Comparison of ENCODE assay signal across 16 cellular contexts in the genomic region with DNA sequence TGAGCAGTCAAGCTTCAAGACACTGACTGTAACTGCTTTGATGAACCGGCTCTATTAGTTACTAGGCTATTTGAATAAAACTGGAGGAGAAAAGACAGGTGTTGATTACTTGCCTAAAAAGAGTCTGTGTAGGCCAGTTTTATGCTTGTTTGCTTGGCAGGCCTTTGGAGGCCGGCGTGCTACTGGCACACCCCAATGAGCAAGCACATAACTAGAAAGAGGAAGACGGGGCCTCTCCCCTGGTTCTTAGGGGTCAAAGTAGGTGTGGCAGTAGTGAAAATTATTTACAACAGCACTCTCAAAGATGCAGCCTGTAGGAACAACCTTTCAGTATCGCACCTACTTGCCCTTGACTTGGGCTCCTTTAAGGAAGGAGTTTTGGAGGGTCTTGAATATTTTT. TPM values are rescaled to one million over a fixed set of nuclear protein-coding genes. Genes with fewer than 3 reads are reported as not detected.
DNase-seq lines count a peak whose midpoint lies in the region; ATAC-seq and TF ChIP-seq lines count a peak whose summit lies in the region.
"Had no signal": no experiment of that assay in that cellular context is flagged by ENCODE, and none has a peak within 500 bp of the region (broad histone marks: within the 10 kb centered on the region; RNA-seq: fewer than 3 reads in every experiment).

No MANE protein-coding gene starts in this region.

- intact Hi-C loops in transverse colon (cut with DNase I; ENCODE audit: low total_unique reads), result no loop called here

- TF ChIP-seq EP300 in transverse colon (IDR thresholded peaks at IDR 0.05; ENCODE audit: low read depth), result no peak

- H3K27me3 ChIP-seq in transverse colon, result no peaks in the 10 kb centered on the region
- H3K27me3 ChIP-seq: testis had no signal

- H3K4me3 ChIP-seq in transverse colon, result no peak overlapping the region
- H3K4me3 ChIP-seq: A549, lung, testis had no signal

- H3K9me3 ChIP-seq in T-helper 17 cell (ENCODE audit: control insufficient read depth, low read length, poor library complexity, severe bottlenecking) (no peaks in the 10 kb centered on the region), transverse colon (no peaks in the 10 kb centered on the region)
- H3K9me3 ChIP-seq: A549, testis had no signal

- H3K27ac ChIP-seq in transverse colon, result peak overlapping the region; percentile 38 to 69 (median 61)
- H3K27ac ChIP-seq: A549 had no signal

- TF ChIP-seq POLR2A in transverse colon (IDR thresholded peaks at IDR 0.05), result no peak

- ATAC-seq in T-helper 17 cell (no peak), GM21390 (IDR thresholded peaks at IDR 0.05; ENCODE audit: unreplicated experiment) (no peak)
- ATAC-seq: A549, HepG2, T-cell had no signal

- H3K9me3 Mint-ChIP-seq in activated naive CD4-positive, alpha-beta T cell treated with anti-CD3 and anti-CD28 coated beads, Interleukin-2, amount 10 ng/mL, durations not matched to agents 7 days and 5 days, result no peaks in the 10 kb centered on the region
- H3K9me3 Mint-ChIP-seq: T-cell had no signal

- DNase-seq in activated naive CD4-positive, alpha-beta T cell treated with anti-CD3 and anti-CD28 coated beads, Interleukin-2, amount 10 ng/mL, durations not matched to agents 7 days and 5 days, result no peak
- DNase-seq in activated naive CD4-positive, alpha-beta T cell (lab: John Stamatoyannopoulos, UW), result no peak
- DNase-seq in T-helper 17 cell, result no peak
- peak; percentile 77 for DNase-seq in germinal center (ENCODE audit: low spot score)
- DNase-seq in transverse colon, result peak; percentile 69
- DNase-seq in NCI-H774 (lab: John Stamatoyannopoulos, UW), result no peak
- DNase-seq in stimulated activated CD4-positive, alpha-beta T cell treated with anti-CD3 and anti-CD28 coated beads, Interleukin-15, amount 100 ng/mL, for 24 hours, result no peak
- DNase-seq: COR-L47, NCI-H1417, NCI-H446 had no signal

- peaks cover 19% of the 10 kb centered on the region for H3K4me1 Mint-ChIP-seq in activated naive CD4-positive, alpha-beta T cell treated with anti-CD3 and anti-CD28 coated beads, Interleukin-2, amount 10 ng/mL, durations not matched to agents 7 days and 5 days
- peaks cover 16% of the 10 kb centered on the region for H3K4me1 Mint-ChIP-seq in T-helper 17 cell

- peaks cover 0 to 38% (median 22%) of the 10 kb centered on the region in 4 donors for H3K4me1 ChIP-seq in transverse colon

- H3K27me3 Mint-ChIP-seq in activated naive CD4-positive, alpha-beta T cell treated with anti-CD3 and anti-CD28 coated beads, Interleukin-2, amount 10 ng/mL, durations not matched to agents 7 days and 5 days, result peaks cover 16% of the 10 kb centered on the region
- H3K27me3 Mint-ChIP-seq in T-helper 17 cell, result no peaks in the 10 kb centered on the region
- H3K27me3 Mint-ChIP-seq: T-cell had no signal

- no peak for TF ChIP-seq CTCF in transverse colon (IDR thresholded peaks at IDR 0.05)

- 47 to 57% methylated on average over 2 to 5 of the region's 5 CpGs for WGBS in transverse colon (ENCODE audit: low coverage in 1 of 2), 2 donors

- H3K4me3 Mint-ChIP-seq in activated naive CD4-positive, alpha-beta T cell treated with anti-CD3 and anti-CD28 coated beads, Interleukin-2, amount 10 ng/mL, durations not matched to agents 7 days and 5 days, result peak overlapping the region; percentile 10
- H3K4me3 Mint-ChIP-seq in T-helper 17 cell, result no peak overlapping the region

- no peak overlapping the region for H3K27ac Mint-ChIP-seq in activated naive CD4-positive, alpha-beta T cell treated with anti-CD3 and anti-CD28 coated beads, Interleukin-2, amount 10 ng/mL, durations not matched to agents 7 days and 5 days
- H3K27ac Mint-ChIP-seq in T-helper 17 cell, result peak overlapping the region; percentile 93
- H3K27ac Mint-ChIP-seq: T-cell had no signal

- CTCF ChIA-PET in activated naive CD4-positive, alpha-beta T cell treated with anti-CD3 and anti-CD28 coated beads, Interleukin-2, amount 10 ng/mL, durations not matched to agents 7 days and 5 days (lab: Charles Lee), result no interaction called here

- in situ Hi-C loops in transverse colon (cut with MboI; ENCODE audit: low pct_ligation_motif_present in 1 of 4, low pct_unique_long_range_greater_than_20kb in 1 of 4, low sequenced_read_pairs in 3 of 4), result no loop called here

- H3K36me3 Mint-ChIP-seq in activated naive CD4-positive, alpha-beta T cell treated with anti-CD3 and anti-CD28 coated beads, Interleukin-2, amount 10 ng/mL, durations not matched to agents 7 days and 5 days, result peaks cover 10% of the 10 kb centered on the region
- H3K36me3 Mint-ChIP-seq in T-helper 17 cell (ENCODE audit: low read depth), result no peaks in the 10 kb centered on the region

- no peaks in the 10 kb centered on the region for H3K36me3 ChIP-seq in transverse colon

RNA-seq across cellular contexts. Expression of a gene that starts 2.1 kb away (rescaled TPM):
- total RNA-seq in T-helper 17 cell (10 to 100 TPM; 51.2 to 63.7 TPM), transverse colon (10 to 100 TPM; 35.6 to 64.1 (median 57.4) TPM)

Comparison
In these comparisons a context has a peak if more than half of its experiments do, and no peak if none do; other contexts are left out.
1. DNase-seq: peak in germinal center (single experiment) and transverse colon (single experiment); none in activated naive CD4-positive, alpha-beta T cell treated with anti-CD3 and anti-CD28 coated beads, Interleukin-2, amount 10 ng/mL, durations not matched to agents 7 days and 5 days (single experiment), activated naive CD4-positive, alpha-beta T cell (0 of 4), T-helper 17 cell (0 of 3), NCI-H774 (single experiment) and stimulated activated CD4-positive, alpha-beta T cell treated with anti-CD3 and anti-CD28 coated beads, Interleukin-15, amount 100 ng/mL, for 24 hours (single experiment).